Comparison of ENCODE assay signal across 29 cellular contexts in genomic region chr20:57564951-57565642, GRCh38. TPM values are rescaled to one million over a fixed set of nuclear protein-coding genes. Genes with fewer than 3 reads are reported as not detected.
"Had no signal": no experiment of that assay in that cellular context is flagged by ENCODE, and none has a peak within 500 bp of the region (broad histone marks: within the 10 kb centered on the region; RNA-seq: fewer than 3 reads in every experiment).

No MANE protein-coding gene starts in this region.

- DNase-seq: activated CD4-positive, alpha-beta T cell treated with anti-CD3 and anti-CD28 coated beads for 48 hours; activated CD4-positive, alpha-beta T cell treated with anti-CD3 and anti-CD28 coated beads, Interleukin-2, amount 50 U/mL, for 4 hours; activated CD8-positive, alpha-beta memory T cell treated with anti-CD3 and anti-CD28 coated beads, Interleukin-2, amount 50 U/mL, for 48 hours; activated CD8-positive, alpha-beta T cell treated with anti-CD3 and anti-CD28 coated beads, Interleukin-2, amount 10 ng/mL, durations not matched to agents 7 days and 5 days; activated naive CD4-positive, alpha-beta T cell treated with anti-CD3 and anti-CD28 coated beads, Interleukin-2, amount 50 U/mL, for 16 hours; activated T-cell treated with anti-CD3 and anti-CD28 coated beads, Interleukin-2, amount 50 U/mL, for 1 hour; amygdala; brain microvascular endothelial cell; cerebellar nuclear complex; Kasumi-1; NCI-H1092; NCI-H1417; NCI-H1694; NCI-H2081; NCI-H510A treated with DMSO at 0.1 percent for 48 hours; NCI-H69; NK-92 treated with Interleukin-12 subunit alpha and Interleukin-12 subunit beta, amount 100 ng/mL, for 24 hours; OCI-M1; RPMI8226; SHP77; SW 1271 had no signal

- H3K4me3 ChIP-seq: cardiac muscle cell, K562, SJSA1 had no signal

- H3K27ac ChIP-seq: brain microvascular endothelial cell, cardiac muscle cell, SJSA1 had no signal

- ATAC-seq: activated CD4-positive, CD25-positive, alpha-beta regulatory T cell treated with anti-CD3 and anti-CD28 coated beads, Interleukin-2, amount 50 U/mL, for 24 hours; activated CD8-positive, alpha-beta T cell treated with anti-CD3 and anti-CD28 coated beads, Interleukin-2, amount 10 ng/mL, durations not matched to agents 7 days and 5 days; K562; Panc1; SK-N-SH treated with all-trans-retinoic acid at 6 μM for 48 hours had no signal

- H3K9me3 ChIP-seq: SJSA1 had no signal

- H3K4me3 Mint-ChIP-seq: activated CD8-positive, alpha-beta T cell treated with anti-CD3 and anti-CD28 coated beads, Interleukin-2, amount 10 ng/mL, durations not matched to agents 7 days and 5 days; T-helper 1 cell treated with Interleukin-12 subunit alpha and Interleukin-12 subunit beta and Interleukin-4 antibody, amounts not matched to agents 30 μg/mL and 1 μg/mL, for 36 hours had no signal

- H3K27me3 ChIP-seq: brain microvascular endothelial cell, cardiac muscle cell had no signal

- H3K36me3 ChIP-seq: brain microvascular endothelial cell, cardiac muscle cell, SJSA1 had no signal

- H3K9me3 Mint-ChIP-seq: T-helper 1 cell treated with Interleukin-12 subunit alpha and Interleukin-12 subunit beta and Interleukin-4 antibody, amounts not matched to agents 30 μg/mL and 1 μg/mL, for 36 hours had no signal

- H3K27ac Mint-ChIP-seq: activated CD8-positive, alpha-beta T cell treated with anti-CD3 and anti-CD28 coated beads, Interleukin-2, amount 10 ng/mL, durations not matched to agents 7 days and 5 days; T-helper 1 cell treated with Interleukin-12 subunit alpha and Interleukin-12 subunit beta and Interleukin-4 antibody, amounts not matched to agents 30 μg/mL and 1 μg/mL, for 36 hours had no signal

- H3K4me1 ChIP-seq: SJSA1 had no signal

- FAIRE-seq: K562 had no signal

RNA-seq across cellular contexts. Expression of gene PCK1, which starts 4.2 kb away (rescaled TPM):
- total RNA-seq: activated CD8-positive, alpha-beta T cell treated with anti-CD3 and anti-CD28 coated beads, Interleukin-2, amount 10 ng/mL, durations not matched to agents 7 days and 5 days; M059J; SJSA1 had no signal
- polyA plus RNA-seq: cardiac muscle cell had no signal

RNA-seq across cellular contexts. Expression of gene CTCFL, which starts 40.2 kb away (rescaled TPM):
- total RNA-seq: activated CD8-positive, alpha-beta T cell treated with anti-CD3 and anti-CD28 coated beads, Interleukin-2, amount 10 ng/mL, durations not matched to agents 7 days and 5 days; M059J; SJSA1 had no signal
- polyA plus RNA-seq: cardiac muscle cell had no signal

RNA-seq across cellular contexts. Expression of gene ZBP1, which starts 55.1 kb away (rescaled TPM):
- total RNA-seq: cardiac muscle cell, K562, SJSA1 had no signal
- polyA plus RNA-seq: cardiac muscle cell, K562 had no signal
